Comparison of ENCODE assay signal across 20 cellular contexts in genomic region chr10:21327239-21327993, GRCh38.
DNase-seq lines count a peak whose midpoint lies in the region; ATAC-seq and TF ChIP-seq lines count a peak whose summit lies in the region.
"Had no signal": no experiment of that assay in that cellular context is flagged by ENCODE, and none has a peak within 500 bp of the region (broad histone marks: within the 10 kb centered on the region; RNA-seq: fewer than 3 reads in every experiment).

No MANE protein-coding gene starts in this region.

- H2BK15ac ChIP-seq in mesendoderm (replicated peaks; ENCODE audit: low read depth): no peak overlapping the region

- H3K27me3 ChIP-seq in RWPE2 (ENCODE audit: insufficient read depth, poor library complexity, severe bottlenecking) (no peaks in the 10 kb centered on the region), mesendoderm (ENCODE audit: insufficient read depth, low read length, poor library complexity) (no peaks in the 10 kb centered on the region)
- H3K27me3 ChIP-seq: ascending aorta, SJCRH30 had no signal

- H3K79me2 ChIP-seq in mesendoderm (ENCODE audit: control insufficient read depth, insufficient read depth, low read length): no peaks in the 10 kb centered on the region

- H3K79me1 ChIP-seq in mesendoderm (ENCODE audit: low read length): no peaks in the 10 kb centered on the region

- H3K36me3 ChIP-seq in RWPE2 (ENCODE audit: low read depth) (no peaks in the 10 kb centered on the region), mesendoderm (ENCODE audit: control insufficient read depth, insufficient read depth, low read length) (no peaks in the 10 kb centered on the region)
- H3K36me3 ChIP-seq: ascending aorta, SJCRH30 had no signal

- no peak overlapping the region for H3K23ac ChIP-seq in mesendoderm (ENCODE audit: low read length)

- no peak for TF ChIP-seq CTCF in RWPE2 (IDR thresholded peaks at IDR 0.05; ENCODE audit: poor library complexity, severe bottlenecking)

- no peak overlapping the region for H3K18ac ChIP-seq in mesendoderm (ENCODE audit: low read length)

- peak; percentile 2 for DNase-seq in stimulated activated CD4-positive, alpha-beta T cell treated with anti-CD3 and anti-CD28 coated beads, Interleukin-15, amount 100 ng/mL, for 24 hours
- no peak for DNase-seq in stimulated activated CD4-positive, alpha-beta T cell treated with anti-CD3 and anti-CD28 coated beads, Interleukin-4, amount 100 ng/mL, for 4 hours
- no peak for DNase-seq in RWPE2 (ENCODE audit: low spot score)
- peak; percentile 69 for DNase-seq in mesendoderm
- DNase-seq in central memory CD4-positive, alpha-beta T cell: no peak
- DNase-seq in SIG-M5 (lab: John Stamatoyannopoulos, UW): no peak
- DNase-seq: activated gamma-delta T cell treated with Interleukin-2 at 50 U/mL for 16 hours; CD8-positive, alpha-beta T cell; EL; H7; hypothalamus; kidney; mesenchymal stem cell; MV-4-11; NCI-H2081; retina; SJCRH30; stimulated activated naive CD4-positive, alpha-beta T cell had no signal

- H3K4me3 ChIP-seq in RWPE2 (ENCODE audit: severe bottlenecking): no peak overlapping the region
- no peak overlapping the region for H3K4me3 ChIP-seq in mesendoderm (ENCODE audit: low read length)
- H3K4me3 ChIP-seq: ascending aorta, SJCRH30 had no signal

- no peak overlapping the region for H2AK5ac ChIP-seq in mesendoderm (ENCODE audit: low read length)

- ATAC-seq in RWPE2 (ENCODE audit: low read depth): peak; percentile 38; the same call in 1 of the 3 replicates
- no peak for ATAC-seq in GM19023 (IDR thresholded peaks at IDR 0.05; ENCODE audit: unreplicated experiment)
- ATAC-seq: CD8-positive, alpha-beta T cell had no signal

- no peak overlapping the region for H2BK5ac ChIP-seq in mesendoderm (ENCODE audit: low read length)

- no peak overlapping the region for H3K27ac ChIP-seq in RWPE2 (ENCODE audit: poor library complexity, severe bottlenecking)
- no peak overlapping the region for H3K27ac ChIP-seq in mesendoderm (ENCODE audit: low read depth, low read length)
- H3K27ac ChIP-seq: ascending aorta, SJCRH30 had no signal

- H3K4ac ChIP-seq in mesendoderm (ENCODE audit: low read depth, low read length): peak overlapping the region; percentile 60

- no peak overlapping the region for H4K8ac ChIP-seq in mesendoderm (ENCODE audit: low read depth, low read length)

- no peak overlapping the region for H3K9ac ChIP-seq in mesendoderm (ENCODE audit: low read length)

- no CpG with 5 or more reads among the region's 10 CpGs for WGBS in mesendoderm (ENCODE audit: extremely low coverage, insufficient coverage, low lambda C conversion rate)

- no peaks in the 10 kb centered on the region for H3K9me3 ChIP-seq in RWPE2 (ENCODE audit: severe bottlenecking)
- H3K9me3 ChIP-seq: ascending aorta, SJCRH30 had no signal

- no peak overlapping the region for H3K4me2 ChIP-seq in mesendoderm (ENCODE audit: low read length)

- no peaks in the 10 kb centered on the region for H3K4me1 ChIP-seq in RWPE2 (ENCODE audit: insufficient read depth, poor library complexity, severe bottlenecking)
- peaks cover 2% of the 10 kb centered on the region for H3K4me1 ChIP-seq in mesendoderm (ENCODE audit: control insufficient read depth, low read depth, low read length)

- no peak overlapping the region for H2BK120ac ChIP-seq in mesendoderm (ENCODE audit: low read depth, low read length)

- peak overlapping the region; percentile 67 for H3K56ac ChIP-seq in mesendoderm (ENCODE audit: low read length)

- no peak overlapping the region for H4K5ac ChIP-seq in mesendoderm (ENCODE audit: low read length)

Comparison
In these comparisons a context has a peak if more than half of its experiments do, and no peak if none do; other contexts are left out.
1. DNase-seq: peak in stimulated activated CD4-positive, alpha-beta T cell treated with anti-CD3 and anti-CD28 coated beads, Interleukin-15, amount 100 ng/mL, for 24 hours (single experiment) and mesendoderm (single experiment); none in stimulated activated CD4-positive, alpha-beta T cell treated with anti-CD3 and anti-CD28 coated beads, Interleukin-4, amount 100 ng/mL, for 4 hours (0 of 2), RWPE2 (single experiment), central memory CD4-positive, alpha-beta T cell (single experiment) and SIG-M5 (single experiment).